Comparison of ENCODE assay signal across 1 cellular context in genomic region chr2:198098918-198099317, GRCh38.
A peak's percentile ranks its signal among the peaks of the same experiment; 100 is the strongest.
TF ChIP-seq lines count a peak whose summit lies in the region.

No MANE protein-coding gene starts in this region.

TF ChIP-seq in K562, 482 proteins besides CTCF, POLR2A, EP300 and RAD21 (continued from another document):
- TF ChIP-seq FOXM1 (IDR thresholded peaks at IDR 0.05; ENCODE audit: low read depth) (no peak), FOXM1 (CRISPR knock-in tag; IDR thresholded peaks at IDR 0.05; ENCODE audit: low read depth) (no peak), E4F1 (CRISPR knock-in tag; IDR thresholded peaks at IDR 0.05; ENCODE audit: borderline replicate concordance) (no peak), NFRKB (IDR thresholded peaks at IDR 0.05; ENCODE audit: low read depth) (no peak), FOSL1 (tag; conservative IDR thresholded peaks at IDR 0.05) (0 out of 2 replicates have a peak, but pooled peaks have one; percentile 10), HOMEZ (CRISPR knock-in tag; IDR thresholded peaks at IDR 0.05) (no peak), NR2C1 (IDR thresholded peaks at IDR 0.05) (no peak), NR2C1 (tag; IDR thresholded peaks at IDR 0.05) (no peak)
